ENCODE assay signal across 1 cellular context in genomic region chr16:74367636-74368001, GRCh38.
TF ChIP-seq lines count a peak whose summit lies in the region.

No MANE protein-coding gene starts in this region.

TF ChIP-seq in K562, 482 proteins besides CTCF, POLR2A, EP300 and RAD21:
- peak; percentile 53 for TF ChIP-seq RBBP5 (IDR thresholded peaks at IDR 0.05; ENCODE audit: borderline replicate concordance, insufficient read depth, low read length, poor library complexity, severe bottlenecking)
